Comparison of ENCODE assay signal across 10 cellular contexts in genomic region chr6:125357515-125358256, GRCh38. TPM values are rescaled to one million over a fixed set of nuclear protein-coding genes. Genes with fewer than 3 reads are reported as not detected.
DNase-seq lines count a peak whose midpoint lies in the region; ATAC-seq and TF ChIP-seq lines count a peak whose summit lies in the region.
"Had no signal": no experiment of that assay in that cellular context is flagged by ENCODE, and none has a peak within 500 bp of the region (broad histone marks: within the 10 kb centered on the region; RNA-seq: fewer than 3 reads in every experiment).

No MANE protein-coding gene starts in this region.

- ATAC-seq in GM18511 (IDR thresholded peaks at IDR 0.05; ENCODE audit: unreplicated experiment) (peak; percentile 51), GM21529 (IDR thresholded peaks at IDR 0.05; ENCODE audit: unreplicated experiment) (peak; percentile 76), gastroesophageal sphincter (no peak), HG03280 (IDR thresholded peaks at IDR 0.05; ENCODE audit: unreplicated experiment) (no peak)
- ATAC-seq: activated T-cell treated with anti-CD3 and anti-CD28 coated beads, Interleukin-2, amount 50 U/mL, for 4 hours had no signal

- peaks cover 2% of the 10 kb centered on the region for H3K4me1 Mint-ChIP-seq in T-helper 2 cell treated with Interferon-gamma antibody and Interleukin-4, amounts not matched to agents 5 μg/mL and 100 μg/mL, for 36 hours (ENCODE audit: low read depth)

- H3K27me3 ChIP-seq in gastroesophageal sphincter, result peaks cover 17% of the 10 kb centered on the region

- H3K27me3 Mint-ChIP-seq in T-helper 2 cell treated with Interferon-gamma antibody and Interleukin-4, amounts not matched to agents 5 μg/mL and 100 μg/mL, for 36 hours (ENCODE audit: low read depth), result peaks cover 26% of the 10 kb centered on the region

- no peak for TF ChIP-seq EP300 in gastroesophageal sphincter (IDR thresholded peaks at IDR 0.05)

- peaks cover 0 to 3% (median 2%) of the 10 kb centered on the region in 3 donors for H3K4me1 ChIP-seq in gastroesophageal sphincter

- H3K27ac ChIP-seq in gastroesophageal sphincter, result peak overlapping the region in 1 of 4 donors; percentile 22

- H3K9me3 Mint-ChIP-seq in T-helper 2 cell treated with Interferon-gamma antibody and Interleukin-4, amounts not matched to agents 5 μg/mL and 100 μg/mL, for 36 hours, result no peaks in the 10 kb centered on the region
- H3K9me3 Mint-ChIP-seq: activated T-cell treated with anti-CD3 and anti-CD28 coated beads, Interleukin-2, amount 50 U/mL, for 4 hours had no signal

- H3K4me3 ChIP-seq in gastroesophageal sphincter, result no peak overlapping the region

- no peak overlapping the region for H3K27ac Mint-ChIP-seq in T-helper 2 cell treated with Interferon-gamma antibody and Interleukin-4, amounts not matched to agents 5 μg/mL and 100 μg/mL, for 36 hours

- TF ChIP-seq CTCF in gastroesophageal sphincter (IDR thresholded peaks at IDR 0.05), result no peak

- H3K9me3 ChIP-seq in gastroesophageal sphincter, result no peaks in the 10 kb centered on the region

- 25 to 28% methylated on average over 7 to 8 of the region's 8 CpGs for WGBS in gastroesophageal sphincter (ENCODE audit: low coverage in 1 of 2), 2 donors

- TF ChIP-seq POLR2A in gastroesophageal sphincter (IDR thresholded peaks at IDR 0.05), result no peak

- H3K36me3 ChIP-seq in gastroesophageal sphincter, result no peaks in the 10 kb centered on the region

- no peak overlapping the region for H3K4me3 Mint-ChIP-seq in T-helper 2 cell treated with Interferon-gamma antibody and Interleukin-4, amounts not matched to agents 5 μg/mL and 100 μg/mL, for 36 hours
- H3K4me3 Mint-ChIP-seq: activated T-cell treated with anti-CD3 and anti-CD28 coated beads, Interleukin-2, amount 50 U/mL, for 4 hours had no signal

- no peaks in the 10 kb centered on the region for H3K36me3 Mint-ChIP-seq in T-helper 2 cell treated with Interferon-gamma antibody and Interleukin-4, amounts not matched to agents 5 μg/mL and 100 μg/mL, for 36 hours (ENCODE audit: low read depth)

- DNase-seq in MV-4-11 (lab: John Stamatoyannopoulos, UW) (peak; percentile 1), left kidney (ENCODE audit: low read depth, low spot score) (peak; percentile 68), GOT3 (lab: John Stamatoyannopoulos, UW) (no peak)
- DNase-seq in T-helper 2 cell treated with Interferon-gamma antibody and Interleukin-4, amounts not matched to agents 5 μg/mL and 100 μg/mL, for 36 hours (ENCODE audit: low spot score), result no peak
- DNase-seq: activated T-cell treated with anti-CD3 and anti-CD28 coated beads, Interleukin-2, amount 50 U/mL, for 4 hours; hippocampal formation had no signal

RNA-seq across cellular contexts. Expression of gene HDDC2, which starts 55.9 kb away (rescaled TPM):
- 10 to 100 TPM; 30.9 to 48.9 (median 47.9) TPM for total RNA-seq in gastroesophageal sphincter

Comparison
In these comparisons a context has a peak if more than half of its experiments do, and no peak if none do; other contexts are left out.
1. ATAC-seq: peak in GM18511 (single experiment) and GM21529 (single experiment); none in gastroesophageal sphincter (single experiment) and HG03280 (single experiment).
2. DNase-seq: peak in MV-4-11 (single experiment) and left kidney (single experiment); none in GOT3 (single experiment) and T-helper 2 cell treated with Interferon-gamma antibody and Interleukin-4, amounts not matched to agents 5 μg/mL and 100 μg/mL, for 36 hours (single experiment).